ENCODE assay signal across 19 cellular contexts in genomic region chr11:98940913-98941312, GRCh38.
DNase-seq lines count a peak whose midpoint lies in the region; ATAC-seq and TF ChIP-seq lines count a peak whose summit lies in the region.
"Had no signal": no experiment of that assay in that cellular context is flagged by ENCODE, and none has a peak within 500 bp of the region (broad histone marks: within the 10 kb centered on the region; RNA-seq: fewer than 3 reads in every experiment).

No MANE protein-coding gene starts in this region.

- no peaks in the 10 kb centered on the region for H3F3A ChIP-seq in smooth muscle cell (ENCODE audit: low read depth)

- WGBS in smooth muscle cell (ENCODE audit: low lambda C conversion rate), result 38% methylated on average over 1 of the region's 1 CpG
- WGBS in sigmoid colon, 2 donors, result 28 to 67% methylated on average over 1 of the region's 1 CpG

- intact Hi-C loops in upper lobe of right lung (cut with DNase I), result no loop called here
- intact Hi-C loops in sigmoid colon (cut with DNase I), result no loop called here

- no peak for TF ChIP-seq EP300 in sigmoid colon (IDR thresholded peaks at IDR 0.05)

- no peaks in the 10 kb centered on the region for H3K9me3 ChIP-seq in upper lobe of right lung
- H3K9me3 ChIP-seq in smooth muscle cell (replicated peaks; ENCODE audit: low read depth), result no peaks in the 10 kb centered on the region
- no peaks in the 10 kb centered on the region for H3K9me3 ChIP-seq in sigmoid colon
- H3K9me3 ChIP-seq: BE2C, testis had no signal

- H3K4me2 ChIP-seq in smooth muscle cell, result no peak overlapping the region

- no peak for TF ChIP-seq POLR2A in sigmoid colon (IDR thresholded peaks at IDR 0.05)

- no peak overlapping the region for H3K9ac ChIP-seq in smooth muscle cell (ENCODE audit: low read depth)

- no peaks in the 10 kb centered on the region for H3K4me1 ChIP-seq in upper lobe of right lung
- H3K4me1 ChIP-seq in smooth muscle cell (ENCODE audit: low read depth), result no peaks in the 10 kb centered on the region
- H3K4me1 ChIP-seq in sigmoid colon, result no peaks in the 10 kb centered on the region
- H3K4me1 ChIP-seq: BE2C, testis had no signal

- no peaks in the 10 kb centered on the region for H3K27me3 ChIP-seq in upper lobe of right lung
- no peaks in the 10 kb centered on the region for H3K27me3 ChIP-seq in smooth muscle cell (ENCODE audit: low read depth)
- no peaks in the 10 kb centered on the region for H3K27me3 ChIP-seq in sigmoid colon
- H3K27me3 ChIP-seq: BE2C, testis had no signal

- H3K36me3 ChIP-seq in upper lobe of right lung (no peaks in the 10 kb centered on the region), smooth muscle cell (ENCODE audit: low read depth) (no peaks in the 10 kb centered on the region), sigmoid colon (no peaks in the 10 kb centered on the region)
- H3K36me3 ChIP-seq: BE2C had no signal

- peak; percentile 65 for ATAC-seq in upper lobe of right lung
- ATAC-seq: effector memory CD8-positive, alpha-beta T cell; left ventricle myocardium superior; mucosa of descending colon had no signal

- H3K4me3 ChIP-seq in epithelial cell of esophagus (ENCODE audit: low read length), result no peak overlapping the region
- no peak overlapping the region for H3K4me3 ChIP-seq in upper lobe of right lung
- no peak overlapping the region for H3K4me3 ChIP-seq in smooth muscle cell
- no peak overlapping the region for H3K4me3 ChIP-seq in sigmoid colon
- H3K4me3 ChIP-seq: mucosa of descending colon, testis had no signal

- H3K27ac ChIP-seq in upper lobe of right lung (no peak overlapping the region), smooth muscle cell (ENCODE audit: low read depth) (no peak overlapping the region), sigmoid colon (no peak overlapping the region)
- H3K27ac ChIP-seq: 22Rv1, testis had no signal

- TF ChIP-seq CTCF in epithelial cell of esophagus (IDR thresholded peaks at IDR 0.05; ENCODE audit: insufficient read depth, low read depth, low read length, missing control alignments), result no peak
- TF ChIP-seq CTCF in upper lobe of right lung (IDR thresholded peaks at IDR 0.05), result no peak
- TF ChIP-seq CTCF in smooth muscle cell (IDR thresholded peaks at IDR 0.05; ENCODE audit: borderline replicate concordance, insufficient read depth, poor library complexity, severe bottlenecking), result no peak
- no peak for TF ChIP-seq CTCF in sigmoid colon (IDR thresholded peaks at IDR 0.05)

- DNase-seq in NCI-H510A treated with DMSO at 0.1 percent for 48 hours (lab: John Stamatoyannopoulos, UW) (peak; percentile 3), NCI-H510A (lab: John Stamatoyannopoulos, UW) (no peak), NCI-H69 (lab: John Stamatoyannopoulos, UW) (peak; percentile 88), epithelial cell of esophagus (ENCODE audit: low read depth) (peak; percentile 78), upper lobe of right lung (no peak), smooth muscle cell (lab: John Stamatoyannopoulos, UW; ENCODE audit: unreplicated experiment) (no peak), epidermal melanocyte (ENCODE audit: insufficient read length, low spot score) (no peak), sigmoid colon (no peak)
- DNase-seq: activated CD4-positive, alpha-beta T cell treated with anti-CD3 and anti-CD28 coated beads, Interleukin-2, amount 10 ng/mL, durations not matched to agents 7 days and 5 days; activated naive CD4-positive, alpha-beta T cell; BE2C; Calu3; effector memory CD8-positive, alpha-beta T cell; left ventricle myocardium superior; mucosa of descending colon; NCI-H187 treated with DMSO at 0.1 percent for 48 hours; stimulated activated CD4-positive, alpha-beta T cell treated with anti-CD3 and anti-CD28 coated beads, Interleukin-12 subunit alpha, Interleukin-12 subunit beta, amount 100 ng/mL, for 4 hours; testis had no signal

- H4K20me1 ChIP-seq in smooth muscle cell (ENCODE audit: low read depth), result no peaks in the 10 kb centered on the region

- H2AFZ ChIP-seq in smooth muscle cell (ENCODE audit: low read depth), result no peak overlapping the region

- no peaks in the 10 kb centered on the region for H3K79me2 ChIP-seq in smooth muscle cell (ENCODE audit: low read depth)

Comparison
In these comparisons a context has a peak if more than half of its experiments do, and no peak if none do; other contexts are left out.
1. DNase-seq: peak in NCI-H510A treated with DMSO at 0.1 percent for 48 hours (single experiment), NCI-H69 (single experiment) and epithelial cell of esophagus (single experiment); none in NCI-H510A (single experiment), upper lobe of right lung (single experiment), smooth muscle cell (single experiment), epidermal melanocyte (single experiment) and sigmoid colon (single experiment).